Comparison of ENCODE assay signal across 8 cellular contexts in genomic region chr9:132161743-132162187, GRCh38. TPM values are rescaled to one million over a fixed set of nuclear protein-coding genes. Genes with fewer than 3 reads are reported as not detected.
DNase-seq lines count a peak whose midpoint lies in the region; ATAC-seq and TF ChIP-seq lines count a peak whose summit lies in the region.

Gene NTNG2 (plus strand): TSS chr9:132162058. CDS start chr9:132166832, 4,774 bp downstream.

- no peaks in the 10 kb centered on the region for H3K36me3 Mint-ChIP-seq in progenitor cell of endocrine pancreas (ENCODE audit: insufficient read depth)

- ATAC-seq in HG02571 (IDR thresholded peaks at IDR 0.05; ENCODE audit: unreplicated experiment) = no peak
- no peak for ATAC-seq in HG02763 (IDR thresholded peaks at IDR 0.05; ENCODE audit: unreplicated experiment)

- DNase-seq in D341Med (ENCODE audit: low spot score) (peak; percentile 74), SJSA1 (ENCODE audit: low read depth in 1 of 2, low spot score in 2 of 2) (no peak), fibroblast of mammary gland (ENCODE audit: low read depth) (no peak), progenitor cell of endocrine pancreas (ENCODE audit: low spot score, unreplicated experiment) (no peak), NCI-H69 (lab: John Stamatoyannopoulos, UW) (no peak), HUDEP-2 (lab: John Stamatoyannopoulos, UW; ENCODE audit: unreplicated experiment in 76 of 76) (no peak)

- H3K27ac Mint-ChIP-seq in progenitor cell of endocrine pancreas = peak within 1 kb of the TSS; percentile 81

- peak within 1 kb of the TSS; percentile 82 for H3K4me3 Mint-ChIP-seq in progenitor cell of endocrine pancreas (ENCODE audit: low read depth)

- TF ChIP-seq CTCF in fibroblast of mammary gland (conservative IDR thresholded peaks at IDR 0.05; ENCODE audit: control insufficient read depth, insufficient read depth, low read depth, low read length) (no peak), progenitor cell of endocrine pancreas (IDR thresholded peaks at IDR 0.05; ENCODE audit: unreplicated experiment) (no peak)

- no peaks in the 10 kb centered on the region for H3K9me3 Mint-ChIP-seq in progenitor cell of endocrine pancreas (ENCODE audit: low read depth)

- H3K4me3 ChIP-seq in SJSA1 = peak within 1 kb of the TSS; percentile 46
- peak within 1 kb of the TSS; percentile 50 for H3K4me3 ChIP-seq in fibroblast of mammary gland (ENCODE audit: control insufficient read depth, low read depth, low read length)

- peaks cover 87% of the 10 kb centered on the region for H3K27me3 ChIP-seq in SJSA1 (replicated peaks)

- H3K27ac ChIP-seq in SJSA1 = no peak within 1 kb of the TSS

- peaks cover 18% of the 10 kb centered on the region for H3K4me1 ChIP-seq in SJSA1 (replicated peaks)

- peaks cover 3% of the 10 kb centered on the region for H3K4me1 Mint-ChIP-seq in progenitor cell of endocrine pancreas (ENCODE audit: low read depth)

- H3K36me3 ChIP-seq in SJSA1 = no peaks in the 10 kb centered on the region

- no peaks in the 10 kb centered on the region for H3K9me3 ChIP-seq in SJSA1 (replicated peaks)

- peaks cover 83% of the 10 kb centered on the region for H3K27me3 Mint-ChIP-seq in progenitor cell of endocrine pancreas

RNA-seq across cellular contexts. Expression of gene NTNG2, which starts in this region (rescaled TPM):
- total RNA-seq in SJSA1 (2014; rRNA removed; shearing (Covaris generic)) = not detected in 2 replicates
- total RNA-seq in progenitor cell of endocrine pancreas = 2.4 TPM in 2 replicates
